In genomic region chr12:110451263-110451662, GRCh38 we compare ENCODE assay signal across 1 cellular context.
TF ChIP-seq lines count a peak whose summit lies in the region.

No MANE protein-coding gene starts in this region.

TF ChIP-seq in IMR-90, 13 proteins besides CTCF, POLR2A, EP300 and RAD21:
- TF ChIP-seq USF2 (IDR thresholded peaks at IDR 0.05; ENCODE audit: low read depth, low read length) = no peak
- TF ChIP-seq MXI1 (IDR thresholded peaks at IDR 0.05; ENCODE audit: borderline replicate concordance, low read depth, low read length) = no peak
- TF ChIP-seq MAFK (IDR thresholded peaks at IDR 0.05; ENCODE audit: low read depth, low read length) = no peak
- TF ChIP-seq ELK1 (IDR thresholded peaks at IDR 0.05; ENCODE audit: borderline replicate concordance, low read depth, low read length) = no peak
- TF ChIP-seq CHD1 (IDR thresholded peaks at IDR 0.05; ENCODE audit: low read depth, low read length) = no peak
- no peak for TF ChIP-seq RCOR1 (IDR thresholded peaks at IDR 0.05; ENCODE audit: insufficient replicate concordance, low read length)
- no peak for TF ChIP-seq CEBPB (IDR thresholded peaks at IDR 0.05; ENCODE audit: low read depth, low read length)
- no peak for TF ChIP-seq BHLHE40 (IDR thresholded peaks at IDR 0.05; ENCODE audit: low read depth, low read length)
- TF ChIP-seq RFX5 (IDR thresholded peaks at IDR 0.05; ENCODE audit: low read depth, low read length) = no peak
- TF ChIP-seq NFE2L2 (IDR thresholded peaks at IDR 0.05; ENCODE audit: low read depth, low read length) = no peak
- no peak for TF ChIP-seq FOS (IDR thresholded peaks at IDR 0.05; ENCODE audit: low read depth, low read length)
- TF ChIP-seq SMC3 (IDR thresholded peaks at IDR 0.05; ENCODE audit: low read depth, low read length) = no peak
- no peak for TF ChIP-seq MAZ (IDR thresholded peaks at IDR 0.05; ENCODE audit: borderline replicate concordance, low read depth, low read length)
TF ChIP-seq in IMR-90: peak in this region for 0.
